In genomic region chr1:228090613-228091081, GRCh38 we compare ENCODE assay signal across 8 cellular contexts. TPM values are rescaled to one million over a fixed set of nuclear protein-coding genes. Genes with fewer than 3 reads are reported as not detected.
DNase-seq lines count a peak whose midpoint lies in the region; ATAC-seq, FAIRE-seq and TF ChIP-seq lines count a peak whose summit lies in the region.

No MANE protein-coding gene starts in this region.

- no peak overlapping the region for H3K4me3 Mint-ChIP-seq in activated naive CD4-positive, alpha-beta T cell treated with anti-CD3 and anti-CD28 coated beads, Interleukin-2, amount 10 ng/mL, durations not matched to agents 7 days and 5 days

- ATAC-seq in GM19455 (IDR thresholded peaks at IDR 0.05; ENCODE audit: unreplicated experiment) = no peak

- 9 to 23% methylated on average over 1 to 2 of the region's 2 CpGs for WGBS in thyroid gland, 2 donors

- peaks cover 4 to 5% of the 10 kb centered on the region in 2 donors for H3K36me3 ChIP-seq in kidney (ENCODE audit: control insufficient read depth in 1 of 2, insufficient read depth in 2 of 2, low read length in 2 of 2)
- no peaks in the 10 kb centered on the region for H3K36me3 ChIP-seq in thyroid gland

- H3K9ac ChIP-seq in kidney (ENCODE audit: low read length in 2 of 2) = no peak overlapping the region

- no peaks in the 10 kb centered on the region for H3K27me3 Mint-ChIP-seq in activated naive CD4-positive, alpha-beta T cell treated with anti-CD3 and anti-CD28 coated beads, Interleukin-2, amount 10 ng/mL, durations not matched to agents 7 days and 5 days

- DNase-seq in activated naive CD4-positive, alpha-beta T cell treated with anti-CD3 and anti-CD28 coated beads, Interleukin-2, amount 10 ng/mL, durations not matched to agents 7 days and 5 days = peak; percentile 11
- DNase-seq in activated naive CD4-positive, alpha-beta T cell treated with anti-CD3 and anti-CD28 coated beads, Interleukin-2, amount 50 U/mL, for 16 hours = no peak
- DNase-seq in amniotic epithelial cell (ENCODE audit: low read depth) (peak; percentile 50), kidney (peak; percentile 37), substantia nigra (lab: John Stamatoyannopoulos, UW) (peak in 12 of 49 donors; percentile 13 to 50 (median 30)), NCI-H345 (lab: John Stamatoyannopoulos, UW) (no peak), thyroid gland (no peak)

- H3K9me3 Mint-ChIP-seq in activated naive CD4-positive, alpha-beta T cell treated with anti-CD3 and anti-CD28 coated beads, Interleukin-2, amount 10 ng/mL, durations not matched to agents 7 days and 5 days = peaks cover 21% of the 10 kb centered on the region

- no peak for TF ChIP-seq POLR2A in thyroid gland (IDR thresholded peaks at IDR 0.05)

- H3K36me3 Mint-ChIP-seq in activated naive CD4-positive, alpha-beta T cell treated with anti-CD3 and anti-CD28 coated beads, Interleukin-2, amount 10 ng/mL, durations not matched to agents 7 days and 5 days = peaks cover 77% of the 10 kb centered on the region

- no peak for TF ChIP-seq CTCF in kidney (IDR thresholded peaks at IDR 0.05; ENCODE audit: borderline replicate concordance, extremely low read depth, insufficient read depth)
- no peak for TF ChIP-seq CTCF in thyroid gland (IDR thresholded peaks at IDR 0.05)

- H3K27ac ChIP-seq in kidney (ENCODE audit: low read depth in 2 of 2, low read length in 2 of 2) = no peak overlapping the region
- peak overlapping the region; percentile 49 for H3K27ac ChIP-seq in substantia nigra (ENCODE audit: low read depth, low read length, poor library complexity, severe bottlenecking)
- no peak overlapping the region for H3K27ac ChIP-seq in thyroid gland

- H3K4me3 ChIP-seq in kidney (ENCODE audit: low read length in 2 of 2) (no peak overlapping the region), thyroid gland (replicated peaks in 1 of 3) (no peak overlapping the region)

- H3K9me3 ChIP-seq in kidney (ENCODE audit: control insufficient read depth in 1 of 2, low read length in 2 of 2) (peaks cover 0 to 8% of the 10 kb centered on the region in 2 donors), thyroid gland (no peaks in the 10 kb centered on the region)

- FAIRE-seq in kidney (lab: Jason Lieb, UNC) = no peak

- H3K4me1 ChIP-seq in kidney (ENCODE audit: control insufficient read depth in 1 of 2, insufficient read depth in 1 of 2, low read depth in 1 of 2, low read length in 2 of 2) (peaks cover 48 to 52% of the 10 kb centered on the region in 2 donors), thyroid gland (peaks cover 47 to 75% of the 10 kb centered on the region in 2 donors)

- intact Hi-C loops in kidney (cut with DNase I) = no loop called here
- intact Hi-C loops in thyroid gland (cut with DNase I) = no loop called here

- H3K27ac Mint-ChIP-seq in activated naive CD4-positive, alpha-beta T cell treated with anti-CD3 and anti-CD28 coated beads, Interleukin-2, amount 10 ng/mL, durations not matched to agents 7 days and 5 days = no peak overlapping the region

- peaks cover 65% of the 10 kb centered on the region for H3K4me1 Mint-ChIP-seq in activated naive CD4-positive, alpha-beta T cell treated with anti-CD3 and anti-CD28 coated beads, Interleukin-2, amount 10 ng/mL, durations not matched to agents 7 days and 5 days

- H3K27me3 ChIP-seq in thyroid gland = no peaks in the 10 kb centered on the region

- CTCF ChIA-PET in activated naive CD4-positive, alpha-beta T cell treated with anti-CD3 and anti-CD28 coated beads, Interleukin-2, amount 10 ng/mL, durations not matched to agents 7 days and 5 days (lab: Charles Lee) = no interaction called here

RNA-seq across cellular contexts. Expression of gene ARF1, which starts 8.1 kb away (rescaled TPM):
- total RNA-seq in kidney = 383 TPM
- 398 TPM for polyA plus RNA-seq in kidney (ENCODE audit: insufficient read depth, low read depth, low replicate concordance)
- total RNA-seq in thyroid gland = 100 to 1,000 TPM; 378 to 457 (median 410) TPM

RNA-seq across cellular contexts. Expression of gene C1orf35, which starts 12.5 kb away (rescaled TPM):
- total RNA-seq in kidney = 17.4 TPM
- polyA plus RNA-seq in kidney (ENCODE audit: insufficient read depth, low read depth, low replicate concordance) = 17.6 TPM
- total RNA-seq in thyroid gland = 10 to 100 TPM in 3 of 4 donors, 1 to 10 TPM in 1; 8.3 to 26.5 (median 13.6) TPM

RNA-seq across cellular contexts. Expression of gene MRPL55, which starts 18.5 kb away (rescaled TPM):
- total RNA-seq in kidney (37.8 TPM), thyroid gland (100 to 1,000 TPM in 1 of 4 donors, 10 to 100 TPM in 3; 23.5 to 125 (median 87.5) TPM)
- 141 TPM for polyA plus RNA-seq in kidney (ENCODE audit: insufficient read depth, low read depth, low replicate concordance)

RNA-seq across cellular contexts. Expression of gene GUK1, which starts 49.4 kb away (rescaled TPM):
- total RNA-seq in kidney (221 TPM), thyroid gland (100 to 1,000 TPM; 157 to 385 (median 283) TPM)
- 410 TPM for polyA plus RNA-seq in kidney (ENCODE audit: insufficient read depth, low read depth, low replicate concordance)

RNA-seq across cellular contexts. Expression of gene GJC2, which starts 59.1 kb away (rescaled TPM):
- total RNA-seq in kidney (6.0 TPM), thyroid gland (10 to 100 TPM in 1 of 4 donors, 1 to 10 TPM in 3; 2.1 to 14.0 (median 3.8) TPM)
- 0.73 TPM for polyA plus RNA-seq in kidney (ENCODE audit: insufficient read depth, low read depth, low replicate concordance)

Comparison
In these comparisons a context has a peak if more than half of its experiments do, and no peak if none do; other contexts are left out.
1. DNase-seq: peak in activated naive CD4-positive, alpha-beta T cell treated with anti-CD3 and anti-CD28 coated beads, Interleukin-2, amount 10 ng/mL, durations not matched to agents 7 days and 5 days (single experiment), amniotic epithelial cell (single experiment) and kidney (single experiment); none in activated naive CD4-positive, alpha-beta T cell treated with anti-CD3 and anti-CD28 coated beads, Interleukin-2, amount 50 U/mL, for 16 hours (single experiment), NCI-H345 (single experiment) and thyroid gland (0 of 2).